Comparison of ENCODE assay signal across 11 cellular contexts in genomic region chr7:97731736-97732370, GRCh38. TPM values are rescaled to one million over a fixed set of nuclear protein-coding genes. Genes with fewer than 3 reads are reported as not detected.
A peak's percentile ranks its signal among the peaks of the same experiment; 100 is the strongest.
DNase-seq lines count a peak whose midpoint lies in the region; ATAC-seq and TF ChIP-seq lines count a peak whose summit lies in the region.
"Had no signal": no experiment of that assay in that cellular context is flagged by ENCODE, and none has a peak within 500 bp of the region (broad histone marks: within the 10 kb centered on the region; RNA-seq: fewer than 3 reads in every experiment).

TAC1 (plus strand) TSS chr7:97732086; CDS start chr7:97732613, 527 bp downstream.

- H3K4me3 ChIP-seq in HFF-Myc (replicated peaks; ENCODE audit: low read depth, low read length): no peak within 1 kb of the TSS
- H3K4me3 ChIP-seq in astrocyte of the spinal cord (ENCODE audit: low read depth, low read length): peak within 1 kb of the TSS; percentile 13
- H3K4me3 ChIP-seq in skeletal muscle cell (ENCODE audit: low read depth, low read length): peak within 1 kb of the TSS; percentile 35
- H3K4me3 ChIP-seq in gastroesophageal sphincter: peak within 1 kb of the TSS in 1 of 2 donors; percentile 29
- H3K4me3 ChIP-seq: upper lobe of right lung had no signal

- no peaks in the 10 kb centered on the region for H3K36me3 ChIP-seq in gastroesophageal sphincter
- H3K36me3 ChIP-seq: upper lobe of right lung had no signal

- ATAC-seq in gastroesophageal sphincter: no peak
- ATAC-seq in GM21717 (IDR thresholded peaks at IDR 0.05; ENCODE audit: unreplicated experiment): no peak
- no peak for ATAC-seq in HG02852 (IDR thresholded peaks at IDR 0.05; ENCODE audit: unreplicated experiment)
- ATAC-seq: right cardiac atrium, upper lobe of right lung had no signal

- TF ChIP-seq CTCF in HFF-Myc (IDR thresholded peaks at IDR 0.05; ENCODE audit: low read depth, low read length, missing control alignments) (no peak), astrocyte of the spinal cord (IDR thresholded peaks at IDR 0.05; ENCODE audit: low read depth, low read length) (no peak), gastroesophageal sphincter (IDR thresholded peaks at IDR 0.05) (no peak)

- H3K27ac ChIP-seq in gastroesophageal sphincter: no peak within 1 kb of the TSS
- H3K27ac ChIP-seq: upper lobe of right lung had no signal

- in situ Hi-C loops in astrocyte of the spinal cord (cut with HindIII; ENCODE audit: low sequenced_read_pairs) (no loop called here), KBM-7 (cut with MboI; ENCODE audit: low pct_unique_long_range_greater_than_20kb, low sequenced_read_pairs) (no loop called here)

- TF ChIP-seq POLR2A in gastroesophageal sphincter (IDR thresholded peaks at IDR 0.05): no peak

- H3K27me3 ChIP-seq in gastroesophageal sphincter: peaks cover 68% of the 10 kb centered on the region

- peak; percentile 6 for DNase-seq in HFF-Myc (ENCODE audit: extremely low read depth, low read depth)
- no peak for DNase-seq in astrocyte of the spinal cord (ENCODE audit: low read depth, low spot score)
- DNase-seq in iPS-NIHi7 (ENCODE audit: extremely low spot score): peak; percentile 57
- DNase-seq in skeletal muscle cell (ENCODE audit: low read depth): no peak
- DNase-seq in KBM-7: no peak
- DNase-seq: NCI-H1436 treated with DMSO at 0.1 percent for 48 hours, upper lobe of right lung had no signal

- no peak for TF ChIP-seq EP300 in gastroesophageal sphincter (IDR thresholded peaks at IDR 0.05)

- peaks cover 0 to 25% (median 0%) of the 10 kb centered on the region in 3 donors for H3K4me1 ChIP-seq in gastroesophageal sphincter
- H3K4me1 ChIP-seq: upper lobe of right lung had no signal

- 3 to 5% methylated on average over 16 to 21 of the region's 52 CpGs for WGBS in gastroesophageal sphincter (ENCODE audit: low coverage in 1 of 2), 2 donors

- H3K9me3 ChIP-seq in gastroesophageal sphincter: no peaks in the 10 kb centered on the region
- H3K9me3 ChIP-seq: upper lobe of right lung had no signal

RNA-seq across cellular contexts. Expression of gene TAC1, which starts in this region (rescaled TPM):
- 1 to 10 TPM in 2 of 4 donors, under 1 TPM in 1, not detected in 1; 0.35 to 6.1 (median 3.0) TPM for total RNA-seq in gastroesophageal sphincter
- total RNA-seq: upper lobe of right lung had no signal

Comparison
In these comparisons a context has a peak if more than half of its experiments do, and no peak if none do; other contexts are left out.
1. DNase-seq: peak in HFF-Myc (single experiment) and iPS-NIHi7 (single experiment); none in astrocyte of the spinal cord (single experiment), skeletal muscle cell (single experiment) and KBM-7 (single experiment).